In genomic region chr5:83720805-83721431, GRCh38 we compare ENCODE assay signal across 8 cellular contexts. TPM values are rescaled to one million over a fixed set of nuclear protein-coding genes. Genes with fewer than 3 reads are reported as not detected.
DNase-seq lines count a peak whose midpoint lies in the region; ATAC-seq and TF ChIP-seq lines count a peak whose summit lies in the region.

Gene HAPLN1, minus strand, starts transcription at chr5:83720855. Its CDS starts 47,332 bp downstream, at chr5:83673523.

- no peaks in the 10 kb centered on the region for H3K9me3 ChIP-seq in T-helper 17 cell (ENCODE audit: control insufficient read depth, low read length, poor library complexity, severe bottlenecking)
- no peaks in the 10 kb centered on the region for H3K9me3 ChIP-seq in prostate gland

- H3K27me3 ChIP-seq in prostate gland (replicated peaks; ENCODE audit: insufficient read depth) = peaks cover 4% of the 10 kb centered on the region

- peak within 1 kb of the TSS; percentile 89 for H3K4me3 Mint-ChIP-seq in T-helper 17 cell

- no peaks in the 10 kb centered on the region for H3K36me3 ChIP-seq in prostate gland

- 38% methylated on average over 15 of the region's 17 CpGs for WGBS in prostate gland

- no peak for ATAC-seq in T-helper 17 cell
- no peak for ATAC-seq in GM21423 (IDR thresholded peaks at IDR 0.05; ENCODE audit: unreplicated experiment)
- ATAC-seq in HG02798 (IDR thresholded peaks at IDR 0.05; ENCODE audit: poor library complexity, unreplicated experiment) = no peak
- no peak for ATAC-seq in HG03460 (IDR thresholded peaks at IDR 0.05; ENCODE audit: unreplicated experiment)

- no peak for TF ChIP-seq POLR2A in prostate gland (IDR thresholded peaks at IDR 0.05)

- H3K4me1 Mint-ChIP-seq in T-helper 17 cell = peaks cover 5% of the 10 kb centered on the region

- H3K27ac ChIP-seq in prostate gland = peak within 1 kb of the TSS in 1 of 2 donors; percentile 27

- peaks cover 57% of the 10 kb centered on the region for H3K27me3 Mint-ChIP-seq in T-helper 17 cell

- no peaks in the 10 kb centered on the region for H3K4me1 ChIP-seq in prostate gland (replicated peaks)

- intact Hi-C loops in prostate gland (cut with DNase I) = no loop called here

- peaks cover 2% of the 10 kb centered on the region for H3K36me3 Mint-ChIP-seq in T-helper 17 cell (ENCODE audit: low read depth)

- H3K27ac Mint-ChIP-seq in T-helper 17 cell = no peak within 1 kb of the TSS

- H3K4me3 ChIP-seq in foreskin fibroblast (ENCODE audit: low read depth in 1 of 2, low read length in 2 of 2) (peak within 1 kb of the TSS; percentile 53 to 56), prostate gland (peak within 1 kb of the TSS; percentile 33 to 34)

- DNase-seq in Daoy (ENCODE audit: low read depth) = peak; percentile 24
- DNase-seq in T-helper 17 cell = no peak
- DNase-seq in foreskin fibroblast = peak in 1 of 2 donors; percentile 27
- no peak for DNase-seq in prostate gland (ENCODE audit: low spot score)
- no peak for DNase-seq in Kasumi-1 (lab: John Stamatoyannopoulos, UW)

- TF ChIP-seq CTCF in foreskin fibroblast (IDR thresholded peaks at IDR 0.05; ENCODE audit: low read depth, low read length) (no peak), prostate gland (IDR thresholded peaks at IDR 0.05) (no peak)

RNA-seq across cellular contexts. Expression of gene HAPLN1, which starts in this region (rescaled TPM):
- 24.4 and 28.5 TPM in 2 replicates for total RNA-seq in Daoy (2014; rRNA removed; shearing (Covaris generic))
- not detected for total RNA-seq in T-helper 17 cell
- total RNA-seq in prostate gland = under 1 TPM in 1 of 2 donors, not detected in 1; 0.14 TPM

Comparison
In these comparisons a context has a peak if more than half of its experiments do, and no peak if none do; other contexts are left out.
1. RNA of gene HAPLN1 (total RNA-seq): 24.4 to 28.5 TPM in Daoy; 0.14 TPM in prostate gland and not detected in T-helper 17 cell; every median in the first group is over 10 times any median in the second.